ENCODE assay signal across 8 cellular contexts in genomic region chr7:94289071-94289470, GRCh38.
A peak's percentile ranks its signal among the peaks of the same experiment; 100 is the strongest.
DNase-seq lines count a peak whose midpoint lies in the region; ATAC-seq and TF ChIP-seq lines count a peak whose summit lies in the region.

No MANE protein-coding gene starts in this region.

- POLR2A ChIA-PET in activated CD4-positive, alpha-beta T cell treated with anti-CD3 and anti-CD28 coated beads for 36 hours (lab: Charles Lee), result no interaction called here

- no peaks in the 10 kb centered on the region for H3K4me1 Mint-ChIP-seq in activated CD4-positive, alpha-beta T cell treated with anti-CD3 and anti-CD28 coated beads for 36 hours
- no peaks in the 10 kb centered on the region for H3K4me1 Mint-ChIP-seq in natural killer cell

- peaks cover 10% of the 10 kb centered on the region for H3K27me3 Mint-ChIP-seq in activated CD4-positive, alpha-beta T cell treated with anti-CD3 and anti-CD28 coated beads for 36 hours
- H3K27me3 Mint-ChIP-seq in natural killer cell (ENCODE audit: low read depth in 2 of 2), result peaks cover 0 to 11% of the 10 kb centered on the region in 2 donors

- H3K36me3 Mint-ChIP-seq in activated CD4-positive, alpha-beta T cell treated with anti-CD3 and anti-CD28 coated beads for 36 hours (ENCODE audit: low read depth), result no peaks in the 10 kb centered on the region
- no peaks in the 10 kb centered on the region for H3K36me3 Mint-ChIP-seq in natural killer cell

- no peak for TF ChIP-seq CTCF in natural killer cell (IDR thresholded peaks at IDR 0.05)

- intact Hi-C loops in activated CD4-positive, alpha-beta T cell treated with anti-CD3 and anti-CD28 coated beads for 36 hours (cut with DNase I, micrococcal nuclease), result loop anchor here in 1 of 2 experiments (5.0 kb wide), 1 partner anchor 108 kb away; no protein-coding TSS in a partner anchor
- intact Hi-C loops in natural killer cell (cut with micrococcal nuclease), result no loop called here

- no peak overlapping the region for H3K27ac Mint-ChIP-seq in activated CD4-positive, alpha-beta T cell treated with anti-CD3 and anti-CD28 coated beads for 36 hours
- no peak overlapping the region for H3K27ac Mint-ChIP-seq in natural killer cell

- peak; percentile 100 for ATAC-seq in SK-N-SH treated with all-trans-retinoic acid at 6 μM for 48 hours
- no peak for ATAC-seq in HG03571 (IDR thresholded peaks at IDR 0.05; ENCODE audit: unreplicated experiment)
- ATAC-seq in activated CD4-positive, alpha-beta T cell treated with anti-CD3 and anti-CD28 coated beads for 36 hours, result no peak
- no peak for ATAC-seq in natural killer cell

- no peaks in the 10 kb centered on the region for H3K9me3 Mint-ChIP-seq in activated CD4-positive, alpha-beta T cell treated with anti-CD3 and anti-CD28 coated beads for 36 hours (ENCODE audit: low read depth)
- peaks cover 0 to 6% of the 10 kb centered on the region in 2 donors for H3K9me3 Mint-ChIP-seq in natural killer cell

- no peak overlapping the region for H3K4me3 Mint-ChIP-seq in activated CD4-positive, alpha-beta T cell treated with anti-CD3 and anti-CD28 coated beads for 36 hours
- H3K4me3 Mint-ChIP-seq in natural killer cell, result no peak overlapping the region

- CTCF ChIA-PET in activated CD4-positive, alpha-beta T cell treated with anti-CD3 and anti-CD28 coated beads for 36 hours (lab: Charles Lee), result no interaction called here

- DNase-seq in DMS114 treated with DMSO at 0.1 percent for 48 hours (lab: John Stamatoyannopoulos, UW; ENCODE audit: unreplicated experiment) (peak; percentile 30), NCI-H1105 (lab: John Stamatoyannopoulos, UW) (peak; percentile 57), globus pallidus (ENCODE audit: low spot score) (peak; percentile 76), pons (ENCODE audit: low spot score) (peak; percentile 90), natural killer cell (no peak)
- no peak for DNase-seq in activated CD4-positive, alpha-beta T cell treated with anti-CD3 and anti-CD28 coated beads for 36 hours

TF ChIP-seq in SK-N-SH treated with all-trans-retinoic acid at 6 μM for 48 hours, 23 proteins besides CTCF, POLR2A, EP300 and RAD21:
- TF ChIP-seq POU6F1 (CRISPR knock-in tag; IDR thresholded peaks at IDR 0.05; ENCODE audit: borderline replicate concordance, low read depth) (0 out of 2 replicates have a peak, but pooled peaks have one; percentile 31), ARNTL (CRISPR knock-in tag; IDR thresholded peaks at IDR 0.05; ENCODE audit: borderline replicate concordance, low read depth) (no peak)

Comparison
In these comparisons a context has a peak if more than half of its experiments do, and no peak if none do; other contexts are left out.
1. DNase-seq: peak in DMS114 treated with DMSO at 0.1 percent for 48 hours (single experiment), NCI-H1105 (single experiment), globus pallidus (single experiment) and pons (single experiment); none in activated CD4-positive, alpha-beta T cell treated with anti-CD3 and anti-CD28 coated beads for 36 hours (single experiment) and natural killer cell (single experiment).